8 cellular contexts compared by ENCODE assay signal in genomic region chr19:8446055-8446709, GRCh38. TPM values are rescaled to one million over a fixed set of nuclear protein-coding genes. Genes with fewer than 3 reads are reported as not detected.
DNase-seq lines count a peak whose midpoint lies in the region.

No MANE protein-coding gene starts in this region.

- peaks cover 9% of the 10 kb centered on the region; the same call in 1 of the 2 replicates for H3K36me3 ChIP-seq in ACC112 (ENCODE audit: insufficient read depth, low read length)
- H3K36me3 ChIP-seq in HUES64 (ENCODE audit: insufficient read depth, low read length), result peaks cover 22% of the 10 kb centered on the region
- H3K36me3 ChIP-seq in muscle layer of duodenum (ENCODE audit: control insufficient read depth in 1 of 2, insufficient read depth in 2 of 2, low read length in 2 of 2), result peaks cover 2 to 11% of the 10 kb centered on the region in 2 donors

- H3K27ac ChIP-seq in ACC112 (ENCODE audit: low read depth, low read length), result peak overlapping the region; percentile 82
- H3K27ac ChIP-seq in HUES64 (ENCODE audit: low read depth, low read length), result peak overlapping the region; percentile 95
- H3K27ac ChIP-seq in caudate nucleus (ENCODE audit: low read depth, low read length), result peak overlapping the region; percentile 87
- peak overlapping the region; percentile 95 for H3K27ac ChIP-seq in muscle layer of duodenum (ENCODE audit: low read length)

- peaks cover 13% of the 10 kb centered on the region for H3K4me1 ChIP-seq in ACC112 (ENCODE audit: control insufficient read depth, insufficient read depth, low read length, unreplicated experiment)
- H3K4me1 ChIP-seq in HUES64 (ENCODE audit: insufficient read depth, low read length), result peaks cover 44% of the 10 kb centered on the region
- H3K4me1 ChIP-seq in muscle layer of duodenum (ENCODE audit: control insufficient read depth in 1 of 2, insufficient read depth in 2 of 2, low read length in 2 of 2), result peaks cover 24 to 44% of the 10 kb centered on the region in 2 donors

- peak overlapping the region; percentile 99 for H3K9ac ChIP-seq in HUES64 (ENCODE audit: low read depth, low read length)

- H3K4me3 ChIP-seq in ACC112 (ENCODE audit: low read depth, low read length), result peak overlapping the region; percentile 98
- peak overlapping the region; percentile 89 for H3K4me3 ChIP-seq in HUES64 (ENCODE audit: low read length)
- peak overlapping the region; percentile 90 to 94 for H3K4me3 ChIP-seq in muscle layer of duodenum (ENCODE audit: low read depth in 1 of 2, low read length in 2 of 2)

- peaks cover 55% of the 10 kb centered on the region for H3K79me2 ChIP-seq in ACC112 (ENCODE audit: control insufficient read depth, insufficient read depth, low read length, unreplicated experiment)

- H2AFZ ChIP-seq in ACC112 (ENCODE audit: low read length, unreplicated experiment), result no peak overlapping the region

- WGBS in HUES64, result 24% methylated on average over 15 of the region's 16 CpGs

- DNase-seq in caudate nucleus (lab: John Stamatoyannopoulos, UW), result no peak
- DNase-seq in NAMALWA (ENCODE audit: low spot score), result no peak
- no peak for DNase-seq in NCI-H1092 (lab: John Stamatoyannopoulos, UW)
- no peak for DNase-seq in GM19240 (ENCODE audit: insufficient read length, low spot score)
- DNase-seq in NCI-H226, result no peak

- H3K27me3 ChIP-seq in ACC112 (ENCODE audit: insufficient read depth, low read length) (no peaks in the 10 kb centered on the region), HUES64 (ENCODE audit: insufficient read depth, low read length) (no peaks in the 10 kb centered on the region), muscle layer of duodenum (ENCODE audit: low read depth, low read length) (no peaks in the 10 kb centered on the region)

- H3K9me3 ChIP-seq in HUES64 (ENCODE audit: insufficient read depth, low read depth, low read length), result no peaks in the 10 kb centered on the region
- H3K9me3 ChIP-seq in muscle layer of duodenum (ENCODE audit: control insufficient read depth in 1 of 2, low read length in 2 of 2), result no peaks in the 10 kb centered on the region

RNA-seq across cellular contexts. Expression of gene HNRNPM, which starts 1.4 kb away (rescaled TPM):
- 364 TPM for polyA plus RNA-seq in HUES64 (2013, experiment 1 of 2)
- polyA plus RNA-seq in HUES64 (2013, experiment 2 of 2), result 312 TPM

RNA-seq across cellular contexts. Expression of gene MARCHF2, which starts 33.1 kb away (rescaled TPM):
- 11.4 TPM for polyA plus RNA-seq in HUES64 (2013, experiment 1 of 2)
- 17.1 TPM for polyA plus RNA-seq in HUES64 (2013, experiment 2 of 2)

RNA-seq across cellular contexts. Expression of gene RAB11B, which starts 56.0 kb away (rescaled TPM):
- polyA plus RNA-seq in HUES64 (2013, experiment 1 of 2), result 92.1 TPM
- 85.2 TPM for polyA plus RNA-seq in HUES64 (2013, experiment 2 of 2)

RNA-seq across cellular contexts. Expression of gene PRAM1, which starts 56.3 kb away (rescaled TPM):
- polyA plus RNA-seq in HUES64 (2013, experiment 1 of 2), result not detected
- polyA plus RNA-seq in HUES64 (2013, experiment 2 of 2), result 0.25 TPM
